ENCODE assay signal across 7 cellular contexts in genomic region chr14:106355890-106356642, GRCh38.
A peak's percentile ranks its signal among the peaks of the same experiment; 100 is the strongest.
DNase-seq lines count a peak whose midpoint lies in the region; ATAC-seq and TF ChIP-seq lines count a peak whose summit lies in the region.
"Not testable (repeated sequence)": the region's sequence is repeated elsewhere in the genome, so short reads cannot be mapped to it uniquely, and the experiment has no call there.

No MANE protein-coding gene starts in this region.

- peak; percentile 57 for ATAC-seq in activated naive CD8-positive, alpha-beta T cell treated with anti-CD3 and anti-CD28 coated beads, Interleukin-2, amount 50 U/mL, for 24 hours
- peak; percentile 81 for ATAC-seq in stimulated activated memory B cell treated with anti-CD40 and anti-IgM and Interleukin-4, amounts not matched to agents 10 μg/mL and 1 μg/mL and 100 μg/mL, for 72 hours

- peak overlapping the region in 1 of 3 donors; percentile 6 for H3K27ac Mint-ChIP-seq in IgD-negative memory B cell
- not testable (repeated sequence) for H3K27ac Mint-ChIP-seq in activated naive CD8-positive, alpha-beta T cell treated with anti-CD3 and anti-CD28 coated beads, Interleukin-2, amount 50 U/mL, for 24 hours
- H3K27ac Mint-ChIP-seq in stimulated activated memory B cell treated with anti-CD40 and anti-IgM and Interleukin-4, amounts not matched to agents 10 μg/mL and 1 μg/mL and 100 μg/mL, for 72 hours, result peak overlapping the region; percentile 71

- H3K36me3 ChIP-seq in BLaER1 treated with 17β-estradiol and CSF1 and Interleukin-3, amounts not matched to agents 10 nM and 100 nM; right atrium auricular region: not testable (repeated sequence)

- H3K9me3 Mint-ChIP-seq in IgD-negative memory B cell; activated naive CD8-positive, alpha-beta T cell treated with anti-CD3 and anti-CD28 coated beads, Interleukin-2, amount 50 U/mL, for 24 hours; stimulated activated memory B cell treated with anti-CD40 and anti-IgM and Interleukin-4, amounts not matched to agents 10 μg/mL and 1 μg/mL and 100 μg/mL, for 72 hours: not testable (repeated sequence)

- not testable (repeated sequence) for H3K27me3 ChIP-seq in BLaER1 treated with 17β-estradiol and CSF1 and Interleukin-3, amounts not matched to agents 10 nM and 100 nM; right atrium auricular region

- H3K9me3 ChIP-seq in BLaER1 treated with 17β-estradiol and CSF1 and Interleukin-3, amounts not matched to agents 10 nM and 100 nM (replicated peaks in 1 of 11); right atrium auricular region: not testable (repeated sequence)

- H3K4me2 ChIP-seq in BLaER1 treated with 17β-estradiol and CSF1 and Interleukin-3, amounts not matched to agents 10 nM and 100 nM, result peak overlapping the region; percentile 2 to 99 (median 85); a peak in 21 of 22 replicates

- not testable (repeated sequence) for H3K27me3 Mint-ChIP-seq in IgD-negative memory B cell; stimulated activated memory B cell treated with anti-CD40 and anti-IgM and Interleukin-4, amounts not matched to agents 10 μg/mL and 1 μg/mL and 100 μg/mL, for 72 hours
- H3K27me3 Mint-ChIP-seq in activated naive CD8-positive, alpha-beta T cell treated with anti-CD3 and anti-CD28 coated beads, Interleukin-2, amount 50 U/mL, for 24 hours, result peaks cover 18% of the 10 kb centered on the region

- DNase-seq in NAMALWA (ENCODE audit: low spot score) (peak; percentile 30), right atrium auricular region (ENCODE audit: low spot score) (peak; percentile 23)
- DNase-seq in activated naive CD8-positive, alpha-beta T cell treated with anti-CD3 and anti-CD28 coated beads, Interleukin-2, amount 50 U/mL, for 24 hours, result not testable (repeated sequence)

- H3K36me3 Mint-ChIP-seq in IgD-negative memory B cell; activated naive CD8-positive, alpha-beta T cell treated with anti-CD3 and anti-CD28 coated beads, Interleukin-2, amount 50 U/mL, for 24 hours (ENCODE audit: low read depth); stimulated activated memory B cell treated with anti-CD40 and anti-IgM and Interleukin-4, amounts not matched to agents 10 μg/mL and 1 μg/mL and 100 μg/mL, for 72 hours: not testable (repeated sequence)

- H3K27ac ChIP-seq in BLaER1 treated with 17β-estradiol and CSF1 and Interleukin-3, amounts not matched to agents 10 nM and 100 nM, result peak overlapping the region in 8 of 11 experiments; percentile 9 to 83 (median 72); a peak in 16 of 22 replicates
- not testable (repeated sequence) for H3K27ac ChIP-seq in right atrium auricular region

- peak overlapping the region in 3 of 4 donors; percentile 28 to 67 (median 66) for H3K4me3 Mint-ChIP-seq in IgD-negative memory B cell
- H3K4me3 Mint-ChIP-seq in activated naive CD8-positive, alpha-beta T cell treated with anti-CD3 and anti-CD28 coated beads, Interleukin-2, amount 50 U/mL, for 24 hours, result not testable (repeated sequence)
- H3K4me3 Mint-ChIP-seq in stimulated activated memory B cell treated with anti-CD40 and anti-IgM and Interleukin-4, amounts not matched to agents 10 μg/mL and 1 μg/mL and 100 μg/mL, for 72 hours, result peak overlapping the region; percentile 48

- not testable (repeated sequence) for H4K20me1 ChIP-seq in BLaER1 treated with 17β-estradiol and CSF1 and Interleukin-3, amounts not matched to agents 10 nM and 100 nM

- not testable (repeated sequence) for TF ChIP-seq CTCF in right atrium auricular region (IDR thresholded peaks at IDR 0.05)

- peak overlapping the region in 5 of 10 experiments; percentile 10 to 48 (median 34); a peak in 6 of 20 replicates for H3K4me3 ChIP-seq in BLaER1 treated with 17β-estradiol and CSF1 and Interleukin-3, amounts not matched to agents 10 nM and 100 nM
- not testable (repeated sequence) for H3K4me3 ChIP-seq in right atrium auricular region

- peak overlapping the region in 6 of 11 experiments; percentile 39 to 72 (median 64); a peak in 9 of 22 replicates for H3K9ac ChIP-seq in BLaER1 treated with 17β-estradiol and CSF1 and Interleukin-3, amounts not matched to agents 10 nM and 100 nM

- H3K4me1 Mint-ChIP-seq in IgD-negative memory B cell, result peaks cover 0 to 22% (median 5%) of the 10 kb centered on the region in 3 donors
- H3K4me1 Mint-ChIP-seq in activated naive CD8-positive, alpha-beta T cell treated with anti-CD3 and anti-CD28 coated beads, Interleukin-2, amount 50 U/mL, for 24 hours, result not testable (repeated sequence)
- peaks cover 30% of the 10 kb centered on the region for H3K4me1 Mint-ChIP-seq in stimulated activated memory B cell treated with anti-CD40 and anti-IgM and Interleukin-4, amounts not matched to agents 10 μg/mL and 1 μg/mL and 100 μg/mL, for 72 hours

- 0 out of 2 replicates have a peak, but pooled peaks have one; percentile 14 for TF ChIP-seq POLR2A in Raji (IDR thresholded peaks at IDR 0.05; ENCODE audit: insufficient read depth, low read depth, low read length)

- H3K4me1 ChIP-seq in BLaER1 treated with 17β-estradiol and CSF1 and Interleukin-3, amounts not matched to agents 10 nM and 100 nM, result peaks cover 14 to 56% (median 39%) of the 10 kb centered on the region in 10 experiments
- H3K4me1 ChIP-seq in right atrium auricular region, result not testable (repeated sequence)
